23 cellular contexts compared by ENCODE assay signal in genomic region chr5:133806847-133807246, GRCh38.
"Had no signal": no experiment of that assay in that cellular context is flagged by ENCODE, and none has a peak within 500 bp of the region (broad histone marks: within the 10 kb centered on the region; RNA-seq: fewer than 3 reads in every experiment).

No MANE protein-coding gene starts in this region.

- H3K4me3 Mint-ChIP-seq: activated naive CD8-positive, alpha-beta T cell; effector memory CD8-positive, alpha-beta T cell; natural killer cell; WTC11 had no signal

- DNase-seq: activated T-cell treated with anti-CD3 and anti-CD28 coated beads, Interleukin-2, amount 50 U/mL, for 1 hour; adrenal gland; brain microvascular endothelial cell; central memory CD4-positive, alpha-beta T cell; dorsolateral prefrontal cortex; effector memory CD8-positive, alpha-beta T cell; glutamatergic neuron; midbrain; natural killer cell; stimulated activated CD4-positive, alpha-beta T cell treated with anti-CD3 and anti-CD28 coated beads, Interleukin-4, amount 100 ng/mL, for 1 hour; stimulated activated naive CD4-positive, alpha-beta T cell; testis; trophoblast cell had no signal

- H3K27ac ChIP-seq: adrenal gland, ascending aorta, brain microvascular endothelial cell, dorsolateral prefrontal cortex, esophagus muscularis mucosa, hepatocyte, testis, vagina had no signal

- ATAC-seq: effector memory CD8-positive, alpha-beta T cell; natural killer cell; WTC11 had no signal

- H2AFZ ChIP-seq: hepatocyte had no signal

- H3K4me1 Mint-ChIP-seq: natural killer cell had no signal

- H3K9me3 Mint-ChIP-seq: effector memory CD8-positive, alpha-beta T cell; natural killer cell had no signal

- H3K4me3 ChIP-seq: adrenal gland, ascending aorta, dorsolateral prefrontal cortex, esophagus muscularis mucosa, hepatocyte, testis, vagina had no signal

- H3K36me3 ChIP-seq: adrenal gland, ascending aorta, brain microvascular endothelial cell, esophagus muscularis mucosa, vagina had no signal

- H3K79me2 ChIP-seq: hepatocyte had no signal

- FAIRE-seq: colon, endothelial cell of umbilical vein, frontal cortex, islet of Langerhans had no signal

- H3K27ac Mint-ChIP-seq: activated naive CD8-positive, alpha-beta T cell; effector memory CD8-positive, alpha-beta T cell; natural killer cell; WTC11 had no signal

- H3K9me3 ChIP-seq: adrenal gland, ascending aorta, esophagus muscularis mucosa, testis, vagina had no signal

- H3K36me3 Mint-ChIP-seq: activated naive CD8-positive, alpha-beta T cell; natural killer cell; WTC11 had no signal

- H3K4me2 ChIP-seq: hepatocyte had no signal

- H3K4me1 ChIP-seq: adrenal gland, ascending aorta, esophagus muscularis mucosa, testis, vagina had no signal

- H3K27me3 ChIP-seq: adrenal gland, ascending aorta, brain microvascular endothelial cell, dorsolateral prefrontal cortex, hepatocyte, testis, vagina had no signal
